ENCODE assay signal across 27 cellular contexts in genomic region chr1:28595412-28596191, GRCh38. TPM values are rescaled to one million over a fixed set of nuclear protein-coding genes. Genes with fewer than 3 reads are reported as not detected.
"Had no signal": no experiment of that assay in that cellular context is flagged by ENCODE, and none has a peak within 500 bp of the region (broad histone marks: within the 10 kb centered on the region; RNA-seq: fewer than 3 reads in every experiment).

No MANE protein-coding gene starts in this region.

- DNase-seq: activated CD4-positive, alpha-beta T cell treated with anti-CD3 and anti-CD28 coated beads for 4 hours; activated CD8-positive, alpha-beta memory T cell treated with anti-CD3 and anti-CD28 coated beads, Interleukin-2, amount 50 U/mL, for 4 hours; activated CD8-positive, alpha-beta T cell treated with anti-CD3 and anti-CD28 coated beads, Interleukin-2, amount 10 ng/mL, durations not matched to agents 7 days and 5 days; activated gamma-delta T cell; activated T-cell treated with anti-CD3 and anti-CD28 coated beads, Interleukin-2, amount 50 U/mL, for 72 hours; amniotic stem cell; caudate nucleus; hippocampal formation; occipital lobe; stimulated activated CD4-positive, alpha-beta T cell treated with anti-CD3 and anti-CD28 coated beads, Interleukin-15, amount 100 ng/mL, for 24 hours; stimulated activated CD4-positive, alpha-beta T cell treated with anti-CD3 and anti-CD28 coated beads, Interleukin-4, amount 100 ng/mL, for 24 hours; stimulated activated naive CD4-positive, alpha-beta T cell; T-helper 17 cell; WERI-Rb-1 had no signal

- H3K27me3 ChIP-seq: body of pancreas, esophagus muscularis mucosa, right atrium auricular region, tibial nerve, vagina had no signal

- H3K27ac ChIP-seq: coronary artery, esophagus muscularis mucosa, right atrium auricular region, tibial nerve, vagina, WERI-Rb-1 had no signal

- H3K36me3 Mint-ChIP-seq: natural killer cell treated with Interleukin-12 subunit alpha and Interleukin-12 subunit beta and Interleukin-15 and Interleukin-18, amount 100 ng/mL, for 72 hours had no signal

- H3K36me3 ChIP-seq: right atrium auricular region, vagina, WERI-Rb-1 had no signal

- H3K9me3 Mint-ChIP-seq: activated T-cell treated with anti-CD3 and anti-CD28 coated beads, Interleukin-2, amount 50 U/mL, for 72 hours; natural killer cell treated with Interleukin-12 subunit alpha and Interleukin-12 subunit beta and Interleukin-15 and Interleukin-18, amount 100 ng/mL, for 72 hours had no signal

- H3K4me3 Mint-ChIP-seq: activated CD8-positive, alpha-beta T cell treated with anti-CD3 and anti-CD28 coated beads, Interleukin-2, amount 10 ng/mL, durations not matched to agents 7 days and 5 days; activated naive CD8-positive, alpha-beta T cell; activated T-cell treated with anti-CD3 and anti-CD28 coated beads, Interleukin-2, amount 50 U/mL, for 72 hours; natural killer cell treated with Interleukin-12 subunit alpha and Interleukin-12 subunit beta and Interleukin-15 and Interleukin-18, amount 100 ng/mL, for 72 hours; T-helper 17 cell had no signal

- H3K27me3 Mint-ChIP-seq: activated naive CD8-positive, alpha-beta T cell; T-helper 17 cell had no signal

- ATAC-seq: activated CD8-positive, alpha-beta T cell treated with anti-CD3 and anti-CD28 coated beads, Interleukin-2, amount 10 ng/mL, durations not matched to agents 7 days and 5 days; activated T-cell treated with anti-CD3 and anti-CD28 coated beads, Interleukin-2, amount 50 U/mL, for 72 hours; natural killer cell treated with Interleukin-12 subunit alpha and Interleukin-12 subunit beta and Interleukin-15 and Interleukin-18, amount 100 ng/mL, for 72 hours; T-helper 17 cell had no signal

- H3K9me3 ChIP-seq: body of pancreas, esophagus muscularis mucosa, right atrium auricular region, tibial nerve, vagina had no signal

- H3K4me3 ChIP-seq: body of pancreas, coronary artery, esophagus muscularis mucosa, right atrium auricular region, skin epidermis, tibial nerve, vagina had no signal

- H3K27ac Mint-ChIP-seq: activated CD8-positive, alpha-beta T cell treated with anti-CD3 and anti-CD28 coated beads, Interleukin-2, amount 10 ng/mL, durations not matched to agents 7 days and 5 days; activated naive CD8-positive, alpha-beta T cell; activated T-cell treated with anti-CD3 and anti-CD28 coated beads, Interleukin-2, amount 50 U/mL, for 72 hours; natural killer cell treated with Interleukin-12 subunit alpha and Interleukin-12 subunit beta and Interleukin-15 and Interleukin-18, amount 100 ng/mL, for 72 hours; progenitor cell of endocrine pancreas; T-helper 17 cell had no signal

RNA-seq across cellular contexts. Expression of gene RAB42, which starts 3.5 kb away (rescaled TPM):
- total RNA-seq: activated CD8-positive, alpha-beta T cell treated with anti-CD3 and anti-CD28 coated beads, Interleukin-2, amount 10 ng/mL, durations not matched to agents 7 days and 5 days; natural killer cell treated with Interleukin-12 subunit alpha and Interleukin-12 subunit beta and Interleukin-15 and Interleukin-18, amount 100 ng/mL, for 72 hours; T-helper 17 cell had no signal

RNA-seq across cellular contexts. Expression of gene RNU11, which starts 52.8 kb away (rescaled TPM):
- total RNA-seq: activated CD8-positive, alpha-beta T cell treated with anti-CD3 and anti-CD28 coated beads, Interleukin-2, amount 10 ng/mL, durations not matched to agents 7 days and 5 days; activated T-cell treated with anti-CD3 and anti-CD28 coated beads, Interleukin-2, amount 50 U/mL, for 72 hours; body of pancreas; esophagus muscularis mucosa; kidney epithelial cell; liver; natural killer cell treated with Interleukin-12 subunit alpha and Interleukin-12 subunit beta and Interleukin-15 and Interleukin-18, amount 100 ng/mL, for 72 hours; occipital lobe; progenitor cell of endocrine pancreas; right atrium auricular region; subcutaneous adipose tissue; T-helper 17 cell; tibial nerve; vagina had no signal
- polyA plus RNA-seq: liver had no signal
